8 cellular contexts compared by ENCODE assay signal in the genomic region with DNA sequence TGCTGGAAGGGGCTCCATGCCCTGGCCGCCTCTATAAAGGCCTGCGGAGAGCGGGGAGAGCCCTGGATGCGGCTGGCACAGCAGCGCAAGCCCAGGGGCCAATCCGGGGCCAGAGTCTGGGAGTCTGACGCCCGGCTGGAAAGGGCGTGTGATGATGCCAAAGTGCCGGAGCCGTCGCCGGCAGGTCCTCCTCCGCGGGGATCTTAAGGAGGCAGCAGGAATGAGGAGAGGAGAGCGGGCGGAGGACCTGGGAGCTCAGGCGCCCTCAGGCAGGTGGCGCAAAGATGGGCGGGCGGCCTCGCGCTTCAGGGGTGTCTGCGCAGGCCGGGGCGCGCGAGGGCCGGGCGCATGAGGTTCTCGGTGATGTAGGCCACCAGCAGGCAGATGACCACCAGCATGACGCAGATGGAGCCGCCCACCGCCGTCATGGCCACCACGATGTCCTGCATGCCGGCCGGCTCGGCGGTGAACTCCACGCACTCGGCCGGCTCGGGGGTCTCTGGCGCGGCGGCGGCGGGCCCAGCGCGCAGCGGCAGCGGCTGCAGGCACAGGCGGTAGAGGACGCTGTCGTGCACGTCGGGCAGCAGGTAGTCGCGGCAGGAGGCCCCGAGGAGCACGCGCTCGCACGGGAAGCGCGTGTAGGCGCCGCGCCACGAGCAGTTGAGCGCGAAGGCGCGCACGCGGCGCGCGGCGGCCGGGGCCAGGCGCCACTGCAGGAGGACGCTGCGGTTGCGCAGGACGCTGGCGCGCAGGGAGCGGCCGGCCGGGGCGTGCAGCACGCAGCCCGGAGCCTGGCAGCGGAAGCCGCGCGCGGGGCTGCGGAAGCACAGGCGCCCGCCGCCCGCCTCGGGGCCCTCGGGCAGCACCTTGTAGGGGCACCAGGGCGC. TPM values are rescaled to one million over a fixed set of nuclear protein-coding genes. Genes with fewer than 3 reads are reported as not detected.
DNase-seq lines count a peak whose midpoint lies in the region; ATAC-seq and TF ChIP-seq lines count a peak whose summit lies in the region.

No MANE protein-coding gene starts in this region.

- peaks cover 3% of the 10 kb centered on the region for H3K27me3 ChIP-seq in vagina

- no peaks in the 10 kb centered on the region for H3K9me3 Mint-ChIP-seq in brain

- H3K27ac Mint-ChIP-seq in brain = peak overlapping the region in 2 of 5 experiments; percentile 24

- intact Hi-C loops in left colon (cut with DNase I, micrococcal nuclease) = no loop called here
- intact Hi-C loops in vagina (cut with DNase I) = no loop called here

- DNase-seq in DMS53 (lab: John Stamatoyannopoulos, UW) (peak; percentile 78), DMS53 treated with DMSO at 0.1 percent for 48 hours (lab: John Stamatoyannopoulos, UW; ENCODE audit: unreplicated experiment) (no peak), NOMO-1 treated with DMSO at 0.1 percent for 48 hours (lab: John Stamatoyannopoulos, UW; ENCODE audit: unreplicated experiment) (peak; percentile 49), left colon (no peak), vagina (ENCODE audit: extremely low spot score in 2 of 2) (no peak), SIG-M5 (lab: John Stamatoyannopoulos, UW) (no peak)

- H3K4me3 Mint-ChIP-seq in brain = peak overlapping the region; percentile 78 to 85 (median 81)

- peak overlapping the region; percentile 28 to 38 for H3K4me3 ChIP-seq in vagina

- TF ChIP-seq CTCF in brain (conservative IDR thresholded peaks at IDR 0.05) (peak in 1 of 2 experiments; percentile 32), vagina (IDR thresholded peaks at IDR 0.05) (no peak)

- no peaks in the 10 kb centered on the region for H3K36me3 Mint-ChIP-seq in brain

- H3K4me1 ChIP-seq in vagina = peaks cover 9% of the 10 kb centered on the region

- H3K36me3 ChIP-seq in vagina = no peaks in the 10 kb centered on the region

- peak; percentile 56 for ATAC-seq in left colon
- ATAC-seq in GM21447 (IDR thresholded peaks at IDR 0.05; ENCODE audit: unreplicated experiment) = no peak

- H3K4me1 Mint-ChIP-seq in brain = peaks cover 11% of the 10 kb centered on the region

- peaks cover 11% of the 10 kb centered on the region for H3K27me3 Mint-ChIP-seq in brain

- no peak overlapping the region for H3K27ac ChIP-seq in vagina

- no peaks in the 10 kb centered on the region for H3K9me3 ChIP-seq in vagina

- no peak for TF ChIP-seq POLR2A in vagina (IDR thresholded peaks at IDR 0.05)

RNA-seq across cellular contexts. Expression of gene FNDC10, which starts 0.7 kb away (rescaled TPM):
- 21.7 TPM for polyA plus RNA-seq in brain (ENCODE audit: insufficient read depth, low read depth, low replicate concordance)
- total RNA-seq in left colon (1 to 10 TPM; 3.1 to 3.3 TPM), vagina (6.1 TPM)

RNA-seq across cellular contexts. Expression of gene MIB2, which starts 16.0 kb away (rescaled TPM):
- 27.2 TPM for polyA plus RNA-seq in brain (ENCODE audit: insufficient read depth, low read depth, low replicate concordance)
- total RNA-seq in left colon = 10 to 100 TPM; 84.8 to 86.1 TPM
- 66.8 TPM for total RNA-seq in vagina

RNA-seq across cellular contexts. Expression of gene SSU72, which starts 24.6 kb away (rescaled TPM):
- polyA plus RNA-seq in brain (ENCODE audit: insufficient read depth, low read depth, low replicate concordance) = 231 TPM
- 100 to 1,000 TPM; 118 to 130 TPM for total RNA-seq in left colon
- total RNA-seq in vagina = 105 TPM

RNA-seq across cellular contexts. Expression of gene MMP23B, which starts 32.7 kb away (rescaled TPM):
- not detected for polyA plus RNA-seq in brain (ENCODE audit: insufficient read depth, low read depth, low replicate concordance)
- 1 to 10 TPM; 1.2 to 7.2 TPM for total RNA-seq in left colon
- total RNA-seq in vagina = 42.7 TPM

RNA-seq across cellular contexts. Expression of gene TMEM240, which starts 58.8 kb away (rescaled TPM):
- polyA plus RNA-seq in brain (ENCODE audit: insufficient read depth, low read depth, low replicate concordance) = 33.9 TPM
- 1 to 10 TPM in 1 of 2 donors, under 1 TPM in 1; 0.67 to 2.6 TPM for total RNA-seq in left colon
- 3.9 TPM for total RNA-seq in vagina

Comparison
In these comparisons a context has a peak if more than half of its experiments do, and no peak if none do; other contexts are left out.
1. DNase-seq: peak in DMS53 (single experiment) and NOMO-1 treated with DMSO at 0.1 percent for 48 hours (single experiment); none in DMS53 treated with DMSO at 0.1 percent for 48 hours (single experiment), left colon (0 of 2), vagina (0 of 2) and SIG-M5 (single experiment).